15 cellular contexts compared by ENCODE assay signal in the genomic region with DNA sequence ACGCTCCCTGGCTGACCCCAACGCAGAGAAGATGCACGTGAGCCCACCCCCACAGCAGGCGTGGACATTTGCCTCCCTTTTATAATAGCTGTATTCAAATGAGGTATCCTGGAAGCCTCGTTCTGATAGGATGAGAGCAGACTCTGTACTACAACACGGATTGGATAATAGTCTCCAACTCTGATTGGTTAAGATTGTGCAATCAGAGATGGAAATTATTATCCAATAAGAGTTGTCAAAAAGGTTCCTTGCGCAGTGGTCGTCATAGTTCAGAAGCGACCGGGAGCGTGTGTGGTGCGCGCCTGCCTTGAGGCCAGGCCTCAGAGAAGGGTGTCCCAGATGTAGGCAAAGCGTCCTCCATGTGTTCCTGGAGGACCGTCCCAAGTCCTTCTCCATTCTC.
A peak's percentile ranks its signal among the peaks of the same experiment; 100 is the strongest.
DNase-seq lines count a peak whose midpoint lies in the region; FAIRE-seq and TF ChIP-seq lines count a peak whose summit lies in the region.
"Had no signal": no experiment of that assay in that cellular context is flagged by ENCODE, and none has a peak within 500 bp of the region (broad histone marks: within the 10 kb centered on the region; RNA-seq: fewer than 3 reads in every experiment).

No MANE protein-coding gene starts in this region.

- peak overlapping the region; percentile 47 for H3K27ac Mint-ChIP-seq in astrocyte (ENCODE audit: unreplicated experiment)
- H3K27ac Mint-ChIP-seq: CD8-positive, alpha-beta memory T cell had no signal

- H2AFZ ChIP-seq in astrocyte (ENCODE audit: low read depth, low read length) (no peak overlapping the region), osteoblast (ENCODE audit: low read length) (no peak overlapping the region)

- no peak for TF ChIP-seq POLR2A in uterus (IDR thresholded peaks at IDR 0.05)
- TF ChIP-seq POLR2A in lower leg skin (IDR thresholded peaks at IDR 0.05) = no peak

- H3K79me2 ChIP-seq in astrocyte (ENCODE audit: insufficient read depth, low read length) = no peaks in the 10 kb centered on the region
- no peaks in the 10 kb centered on the region for H3K79me2 ChIP-seq in osteoblast (ENCODE audit: insufficient read depth, low read length)

- no peaks in the 10 kb centered on the region for H3K27me3 ChIP-seq in H7 (ENCODE audit: control insufficient read depth, insufficient read depth, low read length)
- no peaks in the 10 kb centered on the region for H3K27me3 ChIP-seq in astrocyte (ENCODE audit: insufficient read depth, low read length)
- H3K27me3 ChIP-seq in osteoblast (ENCODE audit: insufficient read depth, low read length) = no peaks in the 10 kb centered on the region
- H3K27me3 ChIP-seq in uterus = no peaks in the 10 kb centered on the region
- H3K27me3 ChIP-seq in MG63 = no peaks in the 10 kb centered on the region

- WGBS in lower leg skin, 2 donors = 94 to 96% methylated on average over 15 of the region's 15 CpGs

- no peak for FAIRE-seq in astrocyte (lab: Jason Lieb, UNC)
- FAIRE-seq: GM12878, GM19239 had no signal

- H3K27ac ChIP-seq in astrocyte (ENCODE audit: low read depth, low read length) = no peak overlapping the region
- H3K27ac ChIP-seq in osteoblast (ENCODE audit: low read depth, low read length) = no peak overlapping the region
- peak overlapping the region; percentile 87 to 96 for H3K27ac ChIP-seq in uterus
- H3K27ac ChIP-seq: HL-60 had no signal

- no peak overlapping the region for H3K4me3 Mint-ChIP-seq in astrocyte (ENCODE audit: unreplicated experiment)
- H3K4me3 Mint-ChIP-seq: CD8-positive, alpha-beta memory T cell had no signal

- H4K20me1 ChIP-seq in astrocyte (ENCODE audit: insufficient read depth, low read length) (no peaks in the 10 kb centered on the region), osteoblast (ENCODE audit: insufficient read depth, low read length) (no peaks in the 10 kb centered on the region)

- H3K4me2 ChIP-seq in astrocyte (ENCODE audit: low read length) = no peak overlapping the region
- no peak overlapping the region for H3K4me2 ChIP-seq in osteoblast (ENCODE audit: insufficient read depth, low read length)

- H3K4me1 Mint-ChIP-seq in astrocyte (ENCODE audit: low read depth, unreplicated experiment) = peaks cover 24% of the 10 kb centered on the region
- H3K4me1 Mint-ChIP-seq: CD8-positive, alpha-beta memory T cell had no signal

- intact Hi-C loops in uterus (cut with DNase I; ENCODE audit: low total_unique reads) (no loop called here), lower leg skin (cut with DNase I; ENCODE audit: low total_unique reads) (no loop called here)

- H3K9me3 ChIP-seq in astrocyte (ENCODE audit: insufficient read depth, low read depth, low read length) = no peaks in the 10 kb centered on the region
- H3K9me3 ChIP-seq in osteoblast (ENCODE audit: low read depth, low read length) = no peaks in the 10 kb centered on the region
- H3K9me3 ChIP-seq in uterus = no peaks in the 10 kb centered on the region
- no peaks in the 10 kb centered on the region for H3K9me3 ChIP-seq in MG63

- no peak overlapping the region for H3K9ac ChIP-seq in astrocyte (ENCODE audit: low read length)

- no peaks in the 10 kb centered on the region for H3K9me3 Mint-ChIP-seq in astrocyte (ENCODE audit: unreplicated experiment)
- H3K9me3 Mint-ChIP-seq: CD8-positive, alpha-beta memory T cell had no signal

- H3K27me3 Mint-ChIP-seq in astrocyte (ENCODE audit: low read depth, unreplicated experiment) = no peaks in the 10 kb centered on the region

- DNase-seq in H7 (peak; percentile 21), astrocyte (ENCODE audit: low read depth) (no peak), osteoblast (ENCODE audit: insufficient read length, low spot score, missing footprints) (peak; percentile 13), uterus (no peak), occipital lobe (lab: John Stamatoyannopoulos, UW) (no peak), lower leg skin (ENCODE audit: low spot score in 2 of 2) (no peak), COLO668 (lab: John Stamatoyannopoulos, UW; ENCODE audit: unreplicated experiment) (no peak), MG63 (no peak)
- DNase-seq: Calu3; CD8-positive, alpha-beta memory T cell; DMS 273 treated with DMSO at 0.1 percent for 48 hours; KG1 had no signal

- peaks cover 31% of the 10 kb centered on the region for H3K4me1 ChIP-seq in astrocyte (ENCODE audit: insufficient read depth, low read length)
- H3K4me1 ChIP-seq in osteoblast (ENCODE audit: insufficient read depth, low read length) = peaks cover 38% of the 10 kb centered on the region
- H3K4me1 ChIP-seq in uterus = peaks cover 0 to 10% of the 10 kb centered on the region in 2 donors

- H3K4me3 ChIP-seq in H7 (ENCODE audit: insufficient read depth, low read depth, low read length) = no peak overlapping the region
- H3K4me3 ChIP-seq in astrocyte (ENCODE audit: insufficient read depth, low read depth, low read length) = no peak overlapping the region
- no peak overlapping the region for H3K4me3 ChIP-seq in osteoblast (ENCODE audit: insufficient read depth, low read length)
- H3K4me3 ChIP-seq in uterus = no peak overlapping the region
- no peak overlapping the region for H3K4me3 ChIP-seq in lower leg skin (ENCODE audit: low read depth, poor library complexity, severe bottlenecking)
- H3K4me3 ChIP-seq in MG63 = no peak overlapping the region
- H3K4me3 ChIP-seq: GM12878 had no signal

- peaks cover 5% of the 10 kb centered on the region for H3K36me3 Mint-ChIP-seq in astrocyte (ENCODE audit: low read depth, unreplicated experiment)
- H3K36me3 Mint-ChIP-seq: CD8-positive, alpha-beta memory T cell had no signal

- H3K36me3 ChIP-seq in H7 (replicated peaks; ENCODE audit: control insufficient read depth, insufficient read depth, low read length) = no peaks in the 10 kb centered on the region
- H3K36me3 ChIP-seq in astrocyte (ENCODE audit: insufficient read depth, low read length) = no peaks in the 10 kb centered on the region
- H3K36me3 ChIP-seq in osteoblast (ENCODE audit: insufficient read depth, low read length) = no peaks in the 10 kb centered on the region
- no peaks in the 10 kb centered on the region for H3K36me3 ChIP-seq in uterus
- no peaks in the 10 kb centered on the region for H3K36me3 ChIP-seq in MG63

- TF ChIP-seq CTCF in astrocyte (IDR thresholded peaks at IDR 0.05; ENCODE audit: insufficient read depth, low read depth, low read length) = no peak
- TF ChIP-seq CTCF in osteoblast (IDR thresholded peaks at IDR 0.05; ENCODE audit: extremely low read depth, low read depth, low read length) = no peak
- TF ChIP-seq CTCF in uterus (IDR thresholded peaks at IDR 0.05) = no peak
- no peak for TF ChIP-seq CTCF in lower leg skin (IDR thresholded peaks at IDR 0.05)

Comparison
In these comparisons a context has a peak if more than half of its experiments do, and no peak if none do; other contexts are left out.
1. DNase-seq: peak in H7 (single experiment) and osteoblast (single experiment); none in astrocyte (single experiment), uterus (0 of 2), occipital lobe (single experiment), lower leg skin (0 of 2), COLO668 (single experiment) and MG63 (single experiment).
2. H3K27ac ChIP-seq: peak in uterus (2 of 2); none in astrocyte (single experiment) and osteoblast (single experiment).